In the genomic region with DNA sequence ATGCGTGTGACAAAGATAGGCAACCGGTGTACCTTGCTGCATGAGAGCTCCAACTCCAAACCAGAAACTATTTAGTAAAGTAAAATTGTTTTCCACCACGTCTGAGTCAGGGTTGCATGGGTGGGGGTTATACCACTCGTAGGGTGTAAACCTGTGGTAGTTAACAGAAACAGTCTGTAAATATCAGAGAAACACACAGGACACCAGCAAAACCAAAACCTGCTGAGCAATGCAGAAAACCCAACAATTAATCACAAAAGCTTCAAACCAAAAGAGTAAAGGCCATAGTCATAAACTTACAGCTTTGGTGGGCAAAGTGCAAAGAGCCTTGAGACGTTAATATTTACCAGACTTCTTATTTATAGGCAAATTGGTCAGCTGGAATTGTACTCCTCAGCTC, we compare ENCODE assay signal across 24 cellular contexts.
"Had no signal": no experiment of that assay in that cellular context is flagged by ENCODE, and none has a peak within 500 bp of the region (broad histone marks: within the 10 kb centered on the region; RNA-seq: fewer than 3 reads in every experiment).

No MANE protein-coding gene starts in this region.

- H3K4me3 Mint-ChIP-seq: endodermal cell; naive thymus-derived CD4-positive, alpha-beta T cell; stimulated activated naive B cell treated with anti-CD40 and anti-IgM and Interleukin-4, amounts not matched to agents 10 μg/mL and 1 μg/mL and 100 μg/mL, for 72 hours had no signal

- DNase-seq: cerebellar nuclear complex; colonic mucosa; dermis blood vessel endothelial cell; effector CD4-positive, alpha-beta T cell; endodermal cell; foreskin melanocyte; head of caudate nucleus; hippocampal formation; kidney glomerular epithelial cell; mammary epithelial cell; naive thymus-derived CD4-positive, alpha-beta T cell; right cardiac atrium; spleen; stimulated activated CD4-positive, alpha-beta T cell treated with anti-CD3 and anti-CD28 coated beads, Interleukin-15, amount 100 ng/mL, for 24 hours; stimulated activated CD4-positive, alpha-beta T cell treated with anti-CD3 and anti-CD28 coated beads, Interleukin-1b, Interleukin-23, amount 100 ng/mL, for 48 hours; stimulated activated CD4-positive, alpha-beta T cell treated with anti-CD3 and anti-CD28 coated beads, Interleukin-4, amount 100 ng/mL, for 24 hours; stimulated activated naive B cell treated with anti-CD40 and anti-IgM and Interleukin-4, amounts not matched to agents 10 μg/mL and 1 μg/mL and 100 μg/mL, for 72 hours; stomach; substantia nigra; transverse colon had no signal

- H3K4me1 Mint-ChIP-seq: endodermal cell; naive thymus-derived CD4-positive, alpha-beta T cell; stimulated activated naive B cell treated with anti-CD40 and anti-IgM and Interleukin-4, amounts not matched to agents 10 μg/mL and 1 μg/mL and 100 μg/mL, for 72 hours had no signal

- FAIRE-seq: endothelial cell of umbilical vein had no signal

- H3K27me3 Mint-ChIP-seq: naive thymus-derived CD4-positive, alpha-beta T cell; stimulated activated naive B cell treated with anti-CD40 and anti-IgM and Interleukin-4, amounts not matched to agents 10 μg/mL and 1 μg/mL and 100 μg/mL, for 72 hours had no signal

- H3K27ac ChIP-seq: colonic mucosa, neutrophil, spleen, stomach, thoracic aorta, transverse colon had no signal

- H3K4me3 ChIP-seq: colonic mucosa, spleen, stomach, thoracic aorta, transverse colon had no signal

- H3K36me3 ChIP-seq: colonic mucosa, neutrophil, spleen, stomach, thoracic aorta, transverse colon had no signal

- H3K27me3 ChIP-seq: colonic mucosa, neutrophil, spleen, stomach, transverse colon had no signal

- ATAC-seq: left lobe of liver; naive thymus-derived CD4-positive, alpha-beta T cell; right cardiac atrium; stimulated activated naive B cell treated with anti-CD40 and anti-IgM and Interleukin-4, amounts not matched to agents 10 μg/mL and 1 μg/mL and 100 μg/mL, for 72 hours had no signal

- H3K9me3 ChIP-seq: colonic mucosa, neutrophil, spleen, stomach, thoracic aorta, transverse colon had no signal

- H3K27ac Mint-ChIP-seq: endodermal cell; naive thymus-derived CD4-positive, alpha-beta T cell; stimulated activated naive B cell treated with anti-CD40 and anti-IgM and Interleukin-4, amounts not matched to agents 10 μg/mL and 1 μg/mL and 100 μg/mL, for 72 hours had no signal

- H3K9me3 Mint-ChIP-seq: endodermal cell; stimulated activated naive B cell treated with anti-CD40 and anti-IgM and Interleukin-4, amounts not matched to agents 10 μg/mL and 1 μg/mL and 100 μg/mL, for 72 hours had no signal

- H3K4me1 ChIP-seq: colonic mucosa, spleen, stomach, transverse colon had no signal
